Comparison of ENCODE assay signal across 1 cellular context in the genomic region with DNA sequence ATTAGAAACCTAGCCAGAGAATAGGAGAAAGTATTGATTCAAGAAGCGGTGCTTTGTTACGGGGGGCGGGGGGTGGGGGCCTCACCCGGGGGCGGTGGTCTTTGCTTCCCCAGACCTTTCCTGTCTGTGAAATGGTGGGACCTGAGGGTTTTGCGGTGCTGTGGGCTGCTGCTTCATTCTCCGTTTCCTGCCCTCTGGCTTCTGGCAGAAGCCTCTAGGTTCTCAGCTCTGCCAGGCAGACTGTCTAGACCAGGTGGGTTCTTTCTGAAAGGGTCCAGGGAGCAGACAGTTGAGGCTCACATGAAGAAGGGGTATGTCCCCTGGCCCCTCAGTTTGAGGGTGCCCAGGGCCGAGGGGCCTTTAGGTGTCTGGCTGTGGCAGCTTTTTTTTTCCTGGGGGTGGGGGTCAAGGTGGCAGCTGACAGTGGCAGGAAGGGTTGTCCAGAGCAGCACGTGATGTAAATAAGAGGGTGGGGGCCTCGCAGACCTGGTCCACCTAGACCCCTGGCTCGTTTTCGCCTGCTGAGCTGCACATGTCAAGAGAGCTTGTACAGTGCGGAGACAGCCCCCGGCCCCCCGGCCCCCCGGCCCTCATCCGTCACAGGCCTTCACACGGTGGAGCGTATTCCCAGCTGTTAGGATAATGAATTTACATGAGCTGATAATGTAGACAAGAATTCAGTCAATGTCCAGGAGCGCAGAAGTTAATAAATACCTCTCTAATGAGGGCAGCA.
TF ChIP-seq lines count a peak whose summit lies in the region.

No MANE protein-coding gene starts in this region.

TF ChIP-seq in HepG2, 621 proteins besides CTCF, POLR2A, EP300 and RAD21:
- TF ChIP-seq RBM22 (optimal IDR thresholded peaks at IDR 0.05; ENCODE audit: low read length) (peak; percentile 19), NRL (CRISPR knock-in tag; IDR thresholded peaks at IDR 0.05; ENCODE audit: borderline replicate concordance) (no peak)
